ENCODE assay signal across 1 cellular context in the genomic region with DNA sequence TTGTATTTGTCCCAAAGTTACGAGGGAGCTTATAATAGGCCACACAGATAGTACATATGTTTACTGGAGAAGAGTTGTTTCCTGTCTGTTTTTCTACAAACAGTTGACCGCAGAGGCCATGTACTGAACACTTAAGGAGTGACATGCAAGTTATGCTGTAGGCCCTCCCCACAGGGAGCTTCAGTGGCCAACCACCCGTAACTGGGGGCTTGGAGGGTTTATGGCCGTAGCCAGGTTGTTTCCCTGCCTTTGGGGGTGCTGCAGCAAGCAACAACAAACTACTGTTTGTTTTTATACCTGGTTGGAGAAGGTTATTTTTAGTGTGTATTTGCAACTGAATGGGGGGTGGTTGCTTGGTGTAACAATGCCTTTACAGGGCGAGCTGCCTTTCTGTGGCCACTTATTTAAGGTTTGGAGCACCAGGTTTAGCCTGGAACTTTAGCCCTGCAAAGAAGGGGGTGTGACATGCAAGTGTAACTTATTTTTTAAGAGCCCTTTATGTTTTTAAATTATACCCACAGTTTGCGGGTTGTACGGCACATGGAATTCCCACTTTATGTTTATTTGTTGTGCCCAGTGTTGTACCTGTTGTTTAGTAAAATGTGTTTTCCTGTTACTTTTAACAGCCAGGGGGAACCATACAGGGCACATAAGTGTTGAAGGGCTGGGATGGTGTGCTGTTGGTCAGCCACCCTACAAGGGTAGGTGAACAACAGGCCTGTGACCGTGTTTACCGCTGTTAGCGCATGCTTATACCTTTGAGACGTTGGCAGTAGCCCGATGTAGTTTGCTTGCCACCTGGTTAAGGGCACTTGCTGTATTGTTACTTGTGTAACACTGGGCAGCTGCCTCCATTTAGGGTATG.
TF ChIP-seq lines count a peak whose summit lies in the region.

No MANE protein-coding gene starts in this region.

TF ChIP-seq in GM23338, 12 proteins besides CTCF, POLR2A, EP300 and RAD21 (continued from another document):
- no peak for TF ChIP-seq ZNF462 (CRISPR knock-in tag; IDR thresholded peaks at IDR 0.05)
TF ChIP-seq in GM23338: peak in this region for 0.
